Comparison of ENCODE assay signal across 8 cellular contexts in the genomic region with DNA sequence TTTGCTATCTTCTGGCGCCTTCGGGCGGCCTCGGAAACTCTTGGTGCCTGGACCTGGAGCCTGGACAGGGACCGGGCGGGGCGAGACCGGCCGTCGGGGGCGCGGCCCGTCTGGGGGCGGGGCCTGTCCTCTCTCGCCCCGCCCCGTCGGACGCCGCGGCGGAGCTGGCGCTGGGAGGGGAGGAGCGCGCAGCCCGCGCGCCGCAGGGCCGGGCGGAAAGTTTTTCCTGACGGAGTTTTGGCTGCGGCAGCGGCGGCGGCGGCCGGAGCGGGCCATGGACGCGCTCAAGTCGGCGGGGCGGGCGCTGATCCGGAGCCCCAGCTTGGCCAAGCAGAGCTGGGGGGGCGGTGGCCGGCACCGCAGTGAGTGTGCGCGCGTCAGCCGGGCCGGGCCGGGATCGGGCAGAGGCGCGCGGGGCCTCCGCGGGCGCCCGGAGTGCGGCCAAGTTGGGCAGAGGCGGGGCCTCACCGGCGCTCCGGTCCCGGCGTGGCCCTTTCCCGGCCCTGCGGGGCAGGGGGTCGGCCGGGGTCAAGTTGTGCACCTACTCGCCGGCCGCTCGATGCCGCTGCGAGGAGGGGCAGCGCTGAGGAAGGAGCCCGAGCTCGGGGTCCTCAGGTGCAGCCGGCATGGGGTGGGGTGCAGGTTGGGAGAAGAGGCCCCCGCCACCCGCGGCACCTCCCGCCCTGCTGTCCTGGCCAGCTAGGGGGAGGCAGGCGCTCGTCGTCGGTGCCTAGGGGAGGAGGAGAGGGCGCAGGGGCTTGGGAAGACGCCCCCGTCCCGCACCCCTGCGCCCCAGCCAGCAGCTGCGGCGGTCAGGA. TPM values are rescaled to one million over a fixed set of nuclear protein-coding genes. Genes with fewer than 3 reads are reported as not detected.
DNase-seq lines count a peak whose midpoint lies in the region; ATAC-seq, FAIRE-seq and TF ChIP-seq lines count a peak whose summit lies in the region.

A gene with protein sequence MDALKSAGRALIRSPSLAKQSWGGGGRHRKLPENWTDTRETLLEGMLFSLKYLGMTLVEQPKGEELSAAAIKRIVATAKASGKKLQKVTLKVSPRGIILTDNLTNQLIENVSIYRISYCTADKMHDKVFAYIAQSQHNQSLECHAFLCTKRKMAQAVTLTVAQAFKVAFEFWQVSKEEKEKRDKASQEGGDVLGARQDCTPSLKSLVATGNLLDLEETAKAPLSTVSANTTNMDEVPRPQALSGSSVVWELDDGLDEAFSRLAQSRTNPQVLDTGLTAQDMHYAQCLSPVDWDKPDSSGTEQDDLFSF (plus strand): TSS at position 182 of the 818 bp plus-strand sequence. CDS start 93 bp downstream, at position 275.

- no peaks in the 10 kb centered on the region for H3K9me3 Mint-ChIP-seq in naive thymus-derived CD8-positive, alpha-beta T cell
- no peaks in the 10 kb centered on the region for H3K9me3 Mint-ChIP-seq in stimulated activated naive CD8-positive, alpha-beta T cell treated with anti-CD3 and anti-CD28 coated beads, Interleukin-15, Interleukin-2, amounts not matched to agents 100 ng/mL and 50 ng/mL, for 24 hours

- peak within 1 kb of the TSS; percentile 79 for H3K4me3 ChIP-seq in fibroblast of the aortic adventitia (ENCODE audit: low read depth, low read length)

- in situ Hi-C loops in ACHN (cut with HindIII; ENCODE audit: low pct_ligation_motif_present, low pct_unique_long_range_greater_than_20kb, low sequenced_read_pairs) = no loop called here

- H3K27me3 Mint-ChIP-seq in naive thymus-derived CD8-positive, alpha-beta T cell = no peaks in the 10 kb centered on the region
- no peaks in the 10 kb centered on the region for H3K27me3 Mint-ChIP-seq in stimulated activated naive CD8-positive, alpha-beta T cell treated with anti-CD3 and anti-CD28 coated beads, Interleukin-15, Interleukin-2, amounts not matched to agents 100 ng/mL and 50 ng/mL, for 24 hours

- peak; percentile 53 for ATAC-seq in GM18861 (IDR thresholded peaks at IDR 0.05; ENCODE audit: unreplicated experiment)
- peak; percentile 76 for ATAC-seq in HG03108 (IDR thresholded peaks at IDR 0.05; ENCODE audit: unreplicated experiment)
- peak; percentile 73 to 81 for ATAC-seq in naive thymus-derived CD8-positive, alpha-beta T cell

- DNase-seq in ACHN = peak; percentile 67
- DNase-seq in RCC 7860 (ENCODE audit: low spot score) = peak; percentile 38
- peak; percentile 48 for DNase-seq in activated effector memory CD4-positive, alpha-beta T cell treated with Interleukin-2 at 50 U/mL for 16 hours
- DNase-seq in fibroblast of the aortic adventitia (ENCODE audit: low read depth) = peak; percentile 68
- DNase-seq in naive thymus-derived CD8-positive, alpha-beta T cell = peak in 7 of 10 donors; percentile 50 to 65 (median 55)

- H3K27ac Mint-ChIP-seq in naive thymus-derived CD8-positive, alpha-beta T cell = peak within 1 kb of the TSS; percentile 89 to 97 (median 93)
- H3K27ac Mint-ChIP-seq in stimulated activated naive CD8-positive, alpha-beta T cell treated with anti-CD3 and anti-CD28 coated beads, Interleukin-15, Interleukin-2, amounts not matched to agents 100 ng/mL and 50 ng/mL, for 24 hours = peak within 1 kb of the TSS; percentile 61

- peaks cover 22 to 47% (median 46%) of the 10 kb centered on the region in 4 donors for H3K4me1 Mint-ChIP-seq in naive thymus-derived CD8-positive, alpha-beta T cell
- peaks cover 38% of the 10 kb centered on the region for H3K4me1 Mint-ChIP-seq in stimulated activated naive CD8-positive, alpha-beta T cell treated with anti-CD3 and anti-CD28 coated beads, Interleukin-15, Interleukin-2, amounts not matched to agents 100 ng/mL and 50 ng/mL, for 24 hours (ENCODE audit: low read depth)

- no peak for TF ChIP-seq CTCF in fibroblast of the aortic adventitia (IDR thresholded peaks at IDR 0.05; ENCODE audit: insufficient read depth, low read length)

- FAIRE-seq in RCC 7860 (lab: Jason Lieb, UNC) = no peak

- POLR2A ChIA-PET in naive thymus-derived CD8-positive, alpha-beta T cell (lab: Charles Lee) = interaction anchor here (0.8 to 28.6 kb wide), 7 partner anchors 9 to 276 kb away, joined by 3 to 1000 read pairs (median 6); a partner anchor contains a TSS

- H3K4me3 Mint-ChIP-seq in naive thymus-derived CD8-positive, alpha-beta T cell = peak within 1 kb of the TSS; percentile 89 to 98 (median 95)
- peak within 1 kb of the TSS; percentile 81 for H3K4me3 Mint-ChIP-seq in stimulated activated naive CD8-positive, alpha-beta T cell treated with anti-CD3 and anti-CD28 coated beads, Interleukin-15, Interleukin-2, amounts not matched to agents 100 ng/mL and 50 ng/mL, for 24 hours

- H3K36me3 Mint-ChIP-seq in naive thymus-derived CD8-positive, alpha-beta T cell = peaks cover 0 to 4% (median 4%) of the 10 kb centered on the region in 3 donors
- no peaks in the 10 kb centered on the region for H3K36me3 Mint-ChIP-seq in stimulated activated naive CD8-positive, alpha-beta T cell treated with anti-CD3 and anti-CD28 coated beads, Interleukin-15, Interleukin-2, amounts not matched to agents 100 ng/mL and 50 ng/mL, for 24 hours (ENCODE audit: low read depth)

RNA-seq across cellular contexts. Expression of the gene that starts here (rescaled TPM):
- 5.3 and 12.4 TPM in 2 replicates for total RNA-seq in fibroblast of the aortic adventitia (ENCODE audit: low replicate concordance)
- total RNA-seq in naive thymus-derived CD8-positive, alpha-beta T cell = 100 to 1,000 TPM; 361 to 364 TPM
- polyA plus RNA-seq in naive thymus-derived CD8-positive, alpha-beta T cell = 100 to 1,000 TPM; 387 to 877 (median 421) TPM

Comparison
In these comparisons a context has a peak if more than half of its experiments do, and no peak if none do; other contexts are left out.
1. Peak in every context shown above with its lines: DNase-seq, ATAC-seq and H3K4me3 ChIP-seq.
2. RNA of the gene that starts here (total RNA-seq): 361 to 364 TPM in naive thymus-derived CD8-positive, alpha-beta T cell; 5.3 to 12.4 TPM in fibroblast of the aortic adventitia; every median in the first group is over 10 times any median in the second.